ENCODE assay signal across 7 cellular contexts in genomic region chr3:198025644-198026043, GRCh38.
"Had no signal": no experiment of that assay in that cellular context is flagged by ENCODE, and none has a peak within 500 bp of the region (broad histone marks: within the 10 kb centered on the region; RNA-seq: fewer than 3 reads in every experiment).

No MANE protein-coding gene starts in this region.

- H3K27ac ChIP-seq: HL-60 had no signal

- H3K4me2 ChIP-seq: GM23338 had no signal

- H2AFZ ChIP-seq: GM23338 had no signal

- DNase-seq: H9, HCEC 1CT, KG1 had no signal

- ATAC-seq: GM23338 had no signal

- H3K4me3 ChIP-seq: GM23338 had no signal

- FAIRE-seq: H1, H54 had no signal
